Comparison of ENCODE assay signal across 22 cellular contexts in the genomic region with DNA sequence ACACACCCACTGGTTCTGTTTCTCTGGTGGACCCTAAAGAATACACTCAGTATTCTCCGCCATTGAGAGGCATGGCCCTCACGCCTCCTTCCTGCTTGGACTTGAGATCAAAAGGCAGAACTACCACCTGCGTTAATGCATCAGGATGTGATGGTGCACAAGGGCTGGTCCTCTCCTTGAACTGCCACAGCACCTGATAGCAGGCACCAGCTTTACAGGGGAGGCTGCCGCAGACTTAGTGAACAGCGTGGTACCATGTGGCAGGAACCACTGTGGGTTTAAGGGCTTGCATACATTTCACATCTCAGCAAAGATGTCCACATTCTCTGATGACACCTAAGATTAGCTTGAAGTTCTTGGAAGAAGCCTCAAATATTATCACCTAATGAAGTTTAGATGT.
"Had no signal": no experiment of that assay in that cellular context is flagged by ENCODE, and none has a peak within 500 bp of the region (broad histone marks: within the 10 kb centered on the region; RNA-seq: fewer than 3 reads in every experiment).

No MANE protein-coding gene starts in this region.

- H3K9me3 ChIP-seq: colonic mucosa, heart left ventricle, psoas muscle, spleen, tibial nerve had no signal

- H3K27ac Mint-ChIP-seq: neural progenitor cell; stimulated activated memory B cell treated with anti-CD40 and anti-IgM and Interleukin-4, amounts not matched to agents 10 μg/mL and 1 μg/mL and 100 μg/mL, for 72 hours; stimulated activated naive CD8-positive, alpha-beta T cell treated with anti-CD3 and anti-CD28 coated beads, Interleukin-15, Interleukin-2, amounts not matched to agents 100 ng/mL and 50 ng/mL, for 24 hours had no signal

- H2AFZ ChIP-seq: neural progenitor cell, parathyroid adenoma had no signal

- H3K4me3 ChIP-seq: colonic mucosa, heart left ventricle, neural progenitor cell, psoas muscle, spleen, tibial nerve had no signal

- H3K27me3 ChIP-seq: colonic mucosa, neural progenitor cell, spleen, tibial nerve had no signal

- H3K4me2 ChIP-seq: neural progenitor cell had no signal

- ATAC-seq: heart left ventricle; left colon; natural killer cell treated with Interleukin-12 subunit alpha and Interleukin-12 subunit beta and Interleukin-15 and Interleukin-18, amount 100 ng/mL, for 72 hours; psoas muscle; sciatic nerve; stimulated activated memory B cell treated with anti-CD40 and anti-IgM and Interleukin-4, amounts not matched to agents 10 μg/mL and 1 μg/mL and 100 μg/mL, for 72 hours had no signal

- H3K9ac ChIP-seq: neural progenitor cell, parathyroid adenoma had no signal

- H3K79me2 ChIP-seq: parathyroid adenoma had no signal

- DNase-seq: colonic mucosa; dermis blood vessel endothelial cell; effector CD4-positive, alpha-beta T cell; foreskin melanocyte; heart left ventricle; hippocampal formation; left colon; nucleus accumbens; psoas muscle; retina; spleen; stimulated activated CD4-positive, alpha-beta T cell treated with anti-CD3 and anti-CD28 coated beads, Interleukin-15, amount 100 ng/mL, for 24 hours; stimulated activated CD4-positive, alpha-beta T cell treated with anti-CD3 and anti-CD28 coated beads, Interleukin-1b, Interleukin-23, amount 100 ng/mL, for 48 hours; stimulated activated CD4-positive, alpha-beta T cell treated with anti-CD3 and anti-CD28 coated beads, Interleukin-4, amount 100 ng/mL, for 24 hours had no signal

- H3K4me3 Mint-ChIP-seq: natural killer cell treated with Interleukin-12 subunit alpha and Interleukin-12 subunit beta and Interleukin-15 and Interleukin-18, amount 100 ng/mL, for 72 hours; neural progenitor cell; stimulated activated memory B cell treated with anti-CD40 and anti-IgM and Interleukin-4, amounts not matched to agents 10 μg/mL and 1 μg/mL and 100 μg/mL, for 72 hours; stimulated activated naive CD8-positive, alpha-beta T cell treated with anti-CD3 and anti-CD28 coated beads, Interleukin-15, Interleukin-2, amounts not matched to agents 100 ng/mL and 50 ng/mL, for 24 hours had no signal

- H3K9me3 Mint-ChIP-seq: natural killer cell treated with Interleukin-12 subunit alpha and Interleukin-12 subunit beta and Interleukin-15 and Interleukin-18, amount 100 ng/mL, for 72 hours; neural progenitor cell; stimulated activated memory B cell treated with anti-CD40 and anti-IgM and Interleukin-4, amounts not matched to agents 10 μg/mL and 1 μg/mL and 100 μg/mL, for 72 hours; stimulated activated naive CD8-positive, alpha-beta T cell treated with anti-CD3 and anti-CD28 coated beads, Interleukin-15, Interleukin-2, amounts not matched to agents 100 ng/mL and 50 ng/mL, for 24 hours had no signal

- H3K4me1 ChIP-seq: colonic mucosa, neural progenitor cell had no signal

- FAIRE-seq: urothelium cell line had no signal

- H3K36me3 ChIP-seq: colonic mucosa, heart left ventricle, neural progenitor cell, spleen, tibial nerve had no signal

- H3K36me3 Mint-ChIP-seq: natural killer cell treated with Interleukin-12 subunit alpha and Interleukin-12 subunit beta and Interleukin-15 and Interleukin-18, amount 100 ng/mL, for 72 hours; neural progenitor cell; stimulated activated memory B cell treated with anti-CD40 and anti-IgM and Interleukin-4, amounts not matched to agents 10 μg/mL and 1 μg/mL and 100 μg/mL, for 72 hours had no signal

- H3K27ac ChIP-seq: colonic mucosa, heart left ventricle, neural progenitor cell, parathyroid adenoma, psoas muscle, spleen, tibial nerve had no signal
